ENCODE assay signal across 8 cellular contexts in the genomic region with DNA sequence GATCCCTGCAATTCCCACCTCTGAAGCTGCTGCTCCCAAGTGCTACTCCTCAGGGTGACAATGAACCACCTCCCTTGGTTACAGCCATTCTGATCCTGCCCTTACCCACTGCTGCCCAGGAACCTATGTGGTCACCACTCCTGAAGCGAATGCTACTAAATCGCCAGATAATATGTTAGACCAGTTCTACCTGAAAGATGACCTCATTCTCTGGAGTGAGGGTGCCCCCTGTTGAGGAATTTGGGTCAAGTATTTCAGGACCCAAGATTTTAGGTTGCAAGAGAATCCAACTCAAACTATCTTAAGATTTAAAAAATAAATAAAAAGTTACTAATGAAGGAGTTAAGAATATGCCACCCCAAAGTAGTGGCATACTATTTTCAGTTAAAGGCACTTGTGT. TPM values are rescaled to one million over a fixed set of nuclear protein-coding genes. Genes with fewer than 3 reads are reported as not detected.
DNase-seq lines count a peak whose midpoint lies in the region; ATAC-seq and TF ChIP-seq lines count a peak whose summit lies in the region.

No MANE protein-coding gene starts in this region.

- H3K9me3 ChIP-seq in A673 (ENCODE audit: low read depth, low read length, poor library complexity, severe bottlenecking) (no peaks in the 10 kb centered on the region), Loucy (ENCODE audit: insufficient read depth, low read depth, low read length) (no peaks in the 10 kb centered on the region)

- H3F3A ChIP-seq in Loucy (ENCODE audit: low read depth) = no peaks in the 10 kb centered on the region

- H3K4me3 ChIP-seq in A673 (ENCODE audit: low read depth, low read length, poor library complexity, severe bottlenecking) (no peak overlapping the region), Loucy (ENCODE audit: low read length, poor library complexity, severe bottlenecking) (no peak overlapping the region)

- no peaks in the 10 kb centered on the region for H3K79me2 ChIP-seq in Loucy (ENCODE audit: insufficient read depth, low read length)

- H3K27ac ChIP-seq in A673 (ENCODE audit: low read depth, low read length, poor library complexity, severe bottlenecking) = no peak overlapping the region

- peak; percentile 60 for ATAC-seq in activated CD8-positive, alpha-beta T cell treated with anti-CD3 and anti-CD28 coated beads for 36 hours
- ATAC-seq in HG02610 (IDR thresholded peaks at IDR 0.05; ENCODE audit: unreplicated experiment) = no peak
- ATAC-seq in GM18520 (IDR thresholded peaks at IDR 0.05; ENCODE audit: unreplicated experiment) = no peak

- CTCF ChIA-PET in A673 (lab: Charles Lee) = no interaction called here
- CTCF ChIA-PET in activated CD8-positive, alpha-beta T cell treated with anti-CD3 and anti-CD28 coated beads for 36 hours (lab: Charles Lee) = interaction anchor here (0.7 to 2.3 kb wide), 10 partner anchors 10 to 282 kb away, joined by 3 to 9 read pairs (median 4); no protein-coding TSS in a partner anchor

- POLR2A ChIA-PET in A673 (lab: Charles Lee; ENCODE audit: low non-redundant PET) = no interaction called here
- POLR2A ChIA-PET in activated CD8-positive, alpha-beta T cell treated with anti-CD3 and anti-CD28 coated beads for 36 hours (lab: Charles Lee) = no interaction called here

- intact Hi-C loops in A673 (cut with micrococcal nuclease; ENCODE audit: unreplicated experiment) = no loop called here
- intact Hi-C loops in activated CD8-positive, alpha-beta T cell treated with anti-CD3 and anti-CD28 coated beads for 36 hours (cut with micrococcal nuclease) = no loop called here

- no peak overlapping the region for H3K4me2 ChIP-seq in Loucy (ENCODE audit: low read depth, low read length, poor library complexity, severe bottlenecking)

- H3K36me3 ChIP-seq in A673 (ENCODE audit: insufficient read depth, low read length, poor library complexity, severe bottlenecking) (no peaks in the 10 kb centered on the region), Loucy (ENCODE audit: insufficient read depth, low read length) (no peaks in the 10 kb centered on the region)

- H3K27me3 Mint-ChIP-seq in activated CD8-positive, alpha-beta T cell treated with anti-CD3 and anti-CD28 coated beads for 36 hours = no peaks in the 10 kb centered on the region

- H3K27me3 ChIP-seq in A673 (replicated peaks; ENCODE audit: insufficient read depth, low read depth, low read length, poor library complexity) (no peaks in the 10 kb centered on the region), Loucy (ENCODE audit: insufficient read depth, low read length, poor library complexity, severe bottlenecking) (no peaks in the 10 kb centered on the region)

- H3K27ac Mint-ChIP-seq in activated CD8-positive, alpha-beta T cell treated with anti-CD3 and anti-CD28 coated beads for 36 hours = no peak overlapping the region

- no peaks in the 10 kb centered on the region for H3K4me1 ChIP-seq in A673 (ENCODE audit: insufficient read depth, low read length, poor library complexity, severe bottlenecking)
- peaks cover 9% of the 10 kb centered on the region for H3K4me1 ChIP-seq in Loucy (ENCODE audit: insufficient read depth, low read length, poor library complexity, severe bottlenecking)

- peaks cover 2% of the 10 kb centered on the region for H3K4me1 Mint-ChIP-seq in activated CD8-positive, alpha-beta T cell treated with anti-CD3 and anti-CD28 coated beads for 36 hours (ENCODE audit: low read depth)

- no peak overlapping the region for H2AFZ ChIP-seq in Loucy (ENCODE audit: low read length)

- H3K36me3 Mint-ChIP-seq in activated CD8-positive, alpha-beta T cell treated with anti-CD3 and anti-CD28 coated beads for 36 hours (ENCODE audit: low read depth) = no peaks in the 10 kb centered on the region

- no peak overlapping the region for H3K9ac ChIP-seq in Loucy (ENCODE audit: low read depth, low read length, poor library complexity, severe bottlenecking)

- DNase-seq in A673 (ENCODE audit: low spot score) (peak; percentile 2), GDM1 (lab: John Stamatoyannopoulos, UW) (peak; percentile 39), fibroblast of the conjunctiva (ENCODE audit: low read depth) (peak; percentile 22)
- DNase-seq in activated CD8-positive, alpha-beta T cell treated with anti-CD3 and anti-CD28 coated beads for 36 hours = peak; percentile 63
- DNase-seq in stimulated activated CD4-positive, alpha-beta T cell treated with anti-CD3 and anti-CD28 coated beads, Interleukin-1b, Interleukin-23, amount 100 ng/mL, for 4 hours (ENCODE audit: low read depth in 2 of 2) = peak; percentile 4 to 31

- H3K9me3 Mint-ChIP-seq in activated CD8-positive, alpha-beta T cell treated with anti-CD3 and anti-CD28 coated beads for 36 hours = no peaks in the 10 kb centered on the region

- H4K20me1 ChIP-seq in Loucy (ENCODE audit: insufficient read depth, low read length, poor library complexity, severe bottlenecking) = no peaks in the 10 kb centered on the region

- no peaks in the 10 kb centered on the region for H3K9me2 ChIP-seq in Loucy (replicated peaks; ENCODE audit: low read depth, low read length)

- no peak overlapping the region for H3K4me3 Mint-ChIP-seq in activated CD8-positive, alpha-beta T cell treated with anti-CD3 and anti-CD28 coated beads for 36 hours

- BruUV-seq in A673 (replicated peaks; lab: Mats Ljungman, UMichigan) = no TSS peak

- TF ChIP-seq CTCF in A673 (conservative IDR thresholded peaks at IDR 0.05; ENCODE audit: low read depth, low read length) (peak; percentile 30; the same call in 1 of the 2 replicates), Loucy (conservative IDR thresholded peaks at IDR 0.05; ENCODE audit: low read length) (peak; percentile 69)
- TF ChIP-seq CTCF in activated CD8-positive, alpha-beta T cell treated with anti-CD3 and anti-CD28 coated beads for 36 hours (IDR thresholded peaks at IDR 0.05) = peak; percentile 40

RNA-seq across cellular contexts. Expression of a gene that starts 5.8 kb away (rescaled TPM):
- 21.8 and 26.2 TPM in 2 replicates for total RNA-seq in A673 (2021)
- 10 to 100 TPM; 30.3 to 32.1 TPM for total RNA-seq in activated CD8-positive, alpha-beta T cell treated with anti-CD3 and anti-CD28 coated beads for 36 hours

Comparison
In these comparisons a context has a peak if more than half of its experiments do, and no peak if none do; other contexts are left out.
1. DNase-seq: peak in every context shown above with its lines; median percentile 63 in activated CD8-positive, alpha-beta T cell treated with anti-CD3 and anti-CD28 coated beads for 36 hours; 39 in GDM1; 22 in fibroblast of the conjunctiva; 18 in stimulated activated CD4-positive, alpha-beta T cell treated with anti-CD3 and anti-CD28 coated beads, Interleukin-1b, Interleukin-23, amount 100 ng/mL, for 4 hours; 2 in A673.